In the genomic region with DNA sequence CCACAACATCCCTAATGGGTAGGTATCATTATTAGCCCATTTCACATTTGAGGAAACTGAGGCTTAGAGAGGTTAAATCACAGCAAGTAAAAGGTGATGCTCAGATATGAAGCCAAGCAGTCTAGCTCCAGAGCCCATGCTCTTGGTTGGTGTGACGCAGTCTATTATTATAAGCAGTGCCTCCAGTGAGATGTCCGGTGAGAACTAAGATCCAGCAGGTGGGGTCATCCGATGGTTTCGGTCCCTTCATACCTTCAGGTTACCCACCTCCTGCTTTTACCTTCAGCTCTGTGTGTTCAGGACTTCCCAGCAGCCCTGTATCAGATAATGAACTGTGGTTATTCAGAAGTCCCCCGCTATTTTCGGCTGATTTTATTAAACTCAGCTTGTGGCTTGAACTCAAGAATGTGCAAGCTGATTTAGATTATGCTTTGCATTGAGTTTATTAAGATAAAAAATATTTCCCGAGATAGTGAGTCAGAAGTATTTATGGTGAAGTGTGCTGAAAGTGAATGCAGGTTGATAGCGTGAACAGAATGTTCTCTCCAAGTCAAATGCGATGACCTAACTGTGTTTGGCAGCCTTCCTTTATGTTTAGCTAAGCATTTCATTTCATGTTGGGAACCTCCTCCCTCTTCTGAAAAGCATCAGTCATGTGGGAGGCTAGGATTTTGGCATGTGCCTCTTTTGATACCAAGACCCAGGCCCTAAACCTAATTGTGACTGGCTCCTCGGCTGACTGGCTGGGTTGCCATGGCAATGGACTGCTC, we compare ENCODE assay signal across 10 cellular contexts.
DNase-seq lines count a peak whose midpoint lies in the region; ATAC-seq and TF ChIP-seq lines count a peak whose summit lies in the region.
"Had no signal": no experiment of that assay in that cellular context is flagged by ENCODE, and none has a peak within 500 bp of the region (broad histone marks: within the 10 kb centered on the region; RNA-seq: fewer than 3 reads in every experiment).

No MANE protein-coding gene starts in this region.

- H3K4me3 ChIP-seq in body of pancreas = no peak overlapping the region
- H3K4me3 ChIP-seq in hepatocyte = no peak overlapping the region
- H3K4me3 ChIP-seq: adrenal gland, skin epidermis had no signal

- no peaks in the 10 kb centered on the region for H3K4me1 Mint-ChIP-seq in T-helper 2 cell treated with Interferon-gamma antibody and Interleukin-4, amounts not matched to agents 5 μg/mL and 100 μg/mL, for 36 hours (ENCODE audit: low read depth)
- H3K4me1 Mint-ChIP-seq in activated naive CD8-positive, alpha-beta T cell treated with anti-CD3 and anti-CD28 coated beads, Interleukin-2, amount 50 U/mL, for 24 hours = no peaks in the 10 kb centered on the region

- H2AFZ ChIP-seq in hepatocyte = no peak overlapping the region

- H3K9me3 Mint-ChIP-seq in T-helper 2 cell treated with Interferon-gamma antibody and Interleukin-4, amounts not matched to agents 5 μg/mL and 100 μg/mL, for 36 hours = no peaks in the 10 kb centered on the region
- no peaks in the 10 kb centered on the region for H3K9me3 Mint-ChIP-seq in activated naive CD8-positive, alpha-beta T cell treated with anti-CD3 and anti-CD28 coated beads, Interleukin-2, amount 50 U/mL, for 24 hours

- peak; percentile 98 for ATAC-seq in body of pancreas
- ATAC-seq in GM18870 (IDR thresholded peaks at IDR 0.05; ENCODE audit: unreplicated experiment) = no peak
- ATAC-seq in activated naive CD8-positive, alpha-beta T cell treated with anti-CD3 and anti-CD28 coated beads, Interleukin-2, amount 50 U/mL, for 24 hours = no peak
- no peak for ATAC-seq in GM18517 (IDR thresholded peaks at IDR 0.05; ENCODE audit: unreplicated experiment)

- CTCF ChIA-PET in HEK293T (lab: Yijun Ruan, JAX) = interaction anchor here (0.6 to 1.2 kb wide), 5 partner anchors 18 to 1945 kb away, joined by 3 to 4 read pairs (median 3); no protein-coding TSS in a partner anchor

- H3K36me3 Mint-ChIP-seq in T-helper 2 cell treated with Interferon-gamma antibody and Interleukin-4, amounts not matched to agents 5 μg/mL and 100 μg/mL, for 36 hours (ENCODE audit: low read depth) = no peaks in the 10 kb centered on the region
- no peaks in the 10 kb centered on the region for H3K36me3 Mint-ChIP-seq in activated naive CD8-positive, alpha-beta T cell treated with anti-CD3 and anti-CD28 coated beads, Interleukin-2, amount 50 U/mL, for 24 hours (ENCODE audit: low read depth)

- H3K27me3 ChIP-seq in body of pancreas (no peaks in the 10 kb centered on the region), hepatocyte (no peaks in the 10 kb centered on the region)
- H3K27me3 ChIP-seq: adrenal gland had no signal

- H3K4me3 Mint-ChIP-seq in T-helper 2 cell treated with Interferon-gamma antibody and Interleukin-4, amounts not matched to agents 5 μg/mL and 100 μg/mL, for 36 hours = no peak overlapping the region
- H3K4me3 Mint-ChIP-seq in activated naive CD8-positive, alpha-beta T cell treated with anti-CD3 and anti-CD28 coated beads, Interleukin-2, amount 50 U/mL, for 24 hours = no peak overlapping the region

- H3K36me3 ChIP-seq in body of pancreas (replicated peaks in 1 of 2; ENCODE audit: insufficient read depth in 1 of 2, low read depth in 2 of 2) (no peaks in the 10 kb centered on the region), hepatocyte (replicated peaks; ENCODE audit: insufficient read depth, low read depth) (no peaks in the 10 kb centered on the region)
- H3K36me3 ChIP-seq: adrenal gland had no signal

- peaks cover 37% of the 10 kb centered on the region for H3K4me1 ChIP-seq in body of pancreas
- H3K4me1 ChIP-seq in hepatocyte (ENCODE audit: insufficient read depth) = peaks cover 38% of the 10 kb centered on the region

- H4K20me1 ChIP-seq in hepatocyte (ENCODE audit: insufficient read depth, poor library complexity, severe bottlenecking) = no peaks in the 10 kb centered on the region

- H3K27ac ChIP-seq in body of pancreas = peak overlapping the region; percentile 60 to 89 (median 76)
- peak overlapping the region; percentile 77 for H3K27ac ChIP-seq in hepatocyte
- H3K27ac ChIP-seq: adrenal gland had no signal

- TF ChIP-seq CTCF in body of pancreas (IDR thresholded peaks at IDR 0.05) = no peak
- no peak for TF ChIP-seq CTCF in hepatocyte (IDR thresholded peaks at IDR 0.05; ENCODE audit: poor library complexity)

- H3K9me3 ChIP-seq in body of pancreas (no peaks in the 10 kb centered on the region), hepatocyte (ENCODE audit: low read depth) (no peaks in the 10 kb centered on the region)
- H3K9me3 ChIP-seq: adrenal gland had no signal

- intact Hi-C loops in body of pancreas (cut with DNase I) = no loop called here

- POLR2A ChIA-PET in HEK293T (lab: Yijun Ruan, JAX) = no interaction called here

- H3K27me3 Mint-ChIP-seq in T-helper 2 cell treated with Interferon-gamma antibody and Interleukin-4, amounts not matched to agents 5 μg/mL and 100 μg/mL, for 36 hours (ENCODE audit: low read depth) = no peaks in the 10 kb centered on the region
- H3K27me3 Mint-ChIP-seq in activated naive CD8-positive, alpha-beta T cell treated with anti-CD3 and anti-CD28 coated beads, Interleukin-2, amount 50 U/mL, for 24 hours = peaks cover 2% of the 10 kb centered on the region

- DNase-seq in HEK293T (ENCODE audit: extremely low spot score) (peak; percentile 18), body of pancreas (peak; percentile 58 to 83 (median 71)), hepatocyte (ENCODE audit: low spot score) (peak; percentile 61), stromal cell of bone marrow (ENCODE audit: low read depth) (peak; percentile 83)
- DNase-seq in T-helper 2 cell treated with Interferon-gamma antibody and Interleukin-4, amounts not matched to agents 5 μg/mL and 100 μg/mL, for 36 hours (ENCODE audit: low spot score) = no peak
- DNase-seq in activated naive CD8-positive, alpha-beta T cell treated with anti-CD3 and anti-CD28 coated beads, Interleukin-2, amount 50 U/mL, for 24 hours = no peak

- no peak overlapping the region for H3K4me2 ChIP-seq in hepatocyte

- no peak overlapping the region for H3K27ac Mint-ChIP-seq in T-helper 2 cell treated with Interferon-gamma antibody and Interleukin-4, amounts not matched to agents 5 μg/mL and 100 μg/mL, for 36 hours
- H3K27ac Mint-ChIP-seq in activated naive CD8-positive, alpha-beta T cell treated with anti-CD3 and anti-CD28 coated beads, Interleukin-2, amount 50 U/mL, for 24 hours = no peak overlapping the region

- no peaks in the 10 kb centered on the region for H3K9me2 ChIP-seq in hepatocyte (replicated peaks; ENCODE audit: insufficient read depth)

- WGBS in body of pancreas, 2 donors = 42 to 54% methylated on average over 10 of the region's 10 CpGs
- 60% methylated on average over 10 of the region's 10 CpGs for WGBS in hepatocyte (ENCODE audit: low lambda C conversion rate, missing lambda C conversion rate)

- peaks cover 4% of the 10 kb centered on the region for H3K79me2 ChIP-seq in hepatocyte

- peak in 1 of 3 donors; percentile 15 for TF ChIP-seq POLR2A in body of pancreas (IDR thresholded peaks at IDR 0.05)

TF ChIP-seq in HEK293T, 16 proteins besides CTCF, POLR2A, EP300 and RAD21:
- no peak for TF ChIP-seq FOXM1 (IDR thresholded peaks at IDR 0.05; ENCODE audit: borderline replicate concordance)
- no peak for TF ChIP-seq LEF1 (IDR thresholded peaks at IDR 0.05; ENCODE audit: borderline replicate concordance)
- no peak for TF ChIP-seq FOXA1 (IDR thresholded peaks at IDR 0.05)
- no peak for TF ChIP-seq SP1 (IDR thresholded peaks at IDR 0.05)
- TF ChIP-seq, protein P1, sequence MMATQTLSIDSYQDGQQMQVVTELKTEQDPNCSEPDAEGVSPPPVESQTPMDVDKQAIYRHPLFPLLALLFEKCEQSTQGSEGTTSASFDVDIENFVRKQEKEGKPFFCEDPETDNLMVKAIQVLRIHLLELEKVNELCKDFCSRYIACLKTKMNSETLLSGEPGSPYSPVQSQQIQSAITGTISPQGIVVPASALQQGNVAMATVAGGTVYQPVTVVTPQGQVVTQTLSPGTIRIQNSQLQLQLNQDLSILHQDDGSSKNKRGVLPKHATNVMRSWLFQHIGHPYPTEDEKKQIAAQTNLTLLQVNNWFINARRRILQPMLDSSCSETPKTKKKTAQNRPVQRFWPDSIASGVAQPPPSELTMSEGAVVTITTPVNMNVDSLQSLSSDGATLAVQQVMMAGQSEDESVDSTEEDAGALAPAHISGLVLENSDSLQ (IDR thresholded peaks at IDR 0.05) = 0 out of 2 replicates have a peak, but pooled peaks have one; percentile 5
- TF ChIP-seq SUZ12 (IDR thresholded peaks at IDR 0.05) = no peak
TF ChIP-seq in HEK293T: peak in this region for 1.

Comparison
In these comparisons a context has a peak if more than half of its experiments do, and no peak if none do; other contexts are left out.
1. DNase-seq: peak in HEK293T (single experiment), body of pancreas (4 of 4), hepatocyte (single experiment) and stromal cell of bone marrow (single experiment); none in T-helper 2 cell treated with Interferon-gamma antibody and Interleukin-4, amounts not matched to agents 5 μg/mL and 100 μg/mL, for 36 hours (single experiment) and activated naive CD8-positive, alpha-beta T cell treated with anti-CD3 and anti-CD28 coated beads, Interleukin-2, amount 50 U/mL, for 24 hours (single experiment).